Comparison of ENCODE assay signal across 28 cellular contexts in genomic region chr2:188023035-188023434, GRCh38.
"Had no signal": no experiment of that assay in that cellular context is flagged by ENCODE, and none has a peak within 500 bp of the region (broad histone marks: within the 10 kb centered on the region; RNA-seq: fewer than 3 reads in every experiment).

No MANE protein-coding gene starts in this region.

- H2AFZ ChIP-seq: hepatocyte had no signal

- H3K27ac ChIP-seq: colonic mucosa, coronary artery, dorsolateral prefrontal cortex, epithelial cell of prostate, esophagus muscularis mucosa, esophagus squamous epithelium, foreskin keratinocyte, gastrocnemius medialis, gastroesophageal sphincter, heart left ventricle, heart right ventricle, hepatocyte had no signal

- DNase-seq: colonic mucosa; cortex of kidney; dermis blood vessel endothelial cell; dorsolateral prefrontal cortex; effector CD4-positive, alpha-beta T cell; effector CD8-positive, alpha-beta T cell; effector memory CD4-positive, alpha-beta T cell; effector memory CD8-positive, alpha-beta T cell; endodermal cell; erythroblast; esophagus squamous epithelium; foreskin fibroblast; foreskin keratinocyte; gastrocnemius medialis; glutamatergic neuron; head of caudate nucleus; heart left ventricle; heart right ventricle had no signal

- H3K27me3 ChIP-seq: colonic mucosa, dorsolateral prefrontal cortex, esophagus muscularis mucosa, esophagus squamous epithelium, foreskin keratinocyte, gastrocnemius medialis, gastroesophageal sphincter, heart left ventricle, heart right ventricle, hepatocyte had no signal

- H3K4me3 Mint-ChIP-seq: dendritic cell treated with granulocyte-macrophage colony-stimulating factor and Interleukin-4, amounts not matched to agents 40 ng/mL and 50 ng/mL, for 4 days; effector memory CD8-positive, alpha-beta T cell; endodermal cell had no signal

- H3K4me1 ChIP-seq: colonic mucosa, esophagus muscularis mucosa, esophagus squamous epithelium, foreskin keratinocyte, gastrocnemius medialis, gastroesophageal sphincter, heart left ventricle, heart right ventricle had no signal

- H3K4me3 ChIP-seq: colonic mucosa, coronary artery, dorsolateral prefrontal cortex, esophagus muscularis mucosa, esophagus squamous epithelium, gastrocnemius medialis, gastroesophageal sphincter, heart left ventricle, heart right ventricle, hepatocyte had no signal

- ATAC-seq: effector memory CD8-positive, alpha-beta T cell; esophagus mucosa; foreskin keratinocyte; gastrocnemius medialis; gastroesophageal sphincter; heart left ventricle; heart right ventricle had no signal

- H3K9me3 ChIP-seq: colonic mucosa, esophagus muscularis mucosa, esophagus squamous epithelium, gastrocnemius medialis, gastroesophageal sphincter had no signal

- H3K27me3 Mint-ChIP-seq: dendritic cell treated with granulocyte-macrophage colony-stimulating factor and Interleukin-4, amounts not matched to agents 40 ng/mL and 50 ng/mL, for 4 days; effector memory CD8-positive, alpha-beta T cell had no signal

- FAIRE-seq: colon, endometrium, endothelial cell of umbilical vein had no signal

- H3K27ac Mint-ChIP-seq: dendritic cell treated with granulocyte-macrophage colony-stimulating factor and Interleukin-4, amounts not matched to agents 40 ng/mL and 50 ng/mL, for 4 days; effector memory CD8-positive, alpha-beta T cell; endodermal cell had no signal

- H3K36me3 ChIP-seq: colonic mucosa, esophagus muscularis mucosa, esophagus squamous epithelium, gastrocnemius medialis, gastroesophageal sphincter, heart left ventricle, heart right ventricle had no signal

- H3K79me2 ChIP-seq: hepatocyte had no signal

- H3K4me2 ChIP-seq: hepatocyte had no signal
